ENCODE assay signal across 10 cellular contexts in the genomic region with DNA sequence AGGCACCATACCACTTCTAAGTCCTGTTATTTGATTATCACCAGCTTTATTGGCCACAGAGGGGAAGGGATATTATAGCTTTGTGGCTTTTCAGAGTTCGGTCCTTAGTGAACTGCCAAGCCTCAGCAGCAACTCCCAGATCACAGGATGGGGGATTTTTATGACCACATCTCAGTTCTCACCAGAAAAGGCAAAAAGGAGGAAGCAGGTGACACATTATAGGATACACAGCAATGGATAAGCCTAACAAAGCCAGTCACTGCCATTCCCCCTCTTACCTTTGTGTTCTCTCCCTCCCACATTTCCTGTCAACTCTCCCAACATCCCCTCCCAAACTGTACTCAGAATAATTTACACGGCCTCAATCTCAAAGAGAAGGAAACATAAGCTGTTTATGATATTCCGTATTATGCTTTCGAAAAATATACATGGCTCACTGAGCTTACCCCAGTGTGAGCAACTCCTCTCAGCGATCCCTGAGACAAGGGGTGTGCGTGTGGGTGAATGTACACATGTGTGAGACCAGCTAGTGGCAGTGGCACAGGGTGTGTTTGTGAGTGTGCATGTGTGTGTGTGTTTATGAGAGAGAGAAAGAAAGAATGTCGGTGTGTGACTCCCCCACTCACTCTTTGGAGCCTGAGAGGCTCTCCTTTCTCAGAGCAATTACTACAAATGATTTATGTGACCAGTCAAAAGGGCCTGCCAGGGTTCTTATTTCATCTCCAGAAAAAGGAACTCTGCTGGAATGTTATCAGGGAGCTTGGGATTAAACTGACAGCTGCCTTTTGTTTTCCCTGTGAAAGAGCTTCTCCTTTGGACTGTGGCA.
A peak's percentile ranks its signal among the peaks of the same experiment; 100 is the strongest.
DNase-seq lines count a peak whose midpoint lies in the region; ATAC-seq lines count a peak whose summit lies in the region.
"Had no signal": no experiment of that assay in that cellular context is flagged by ENCODE, and none has a peak within 500 bp of the region (broad histone marks: within the 10 kb centered on the region; RNA-seq: fewer than 3 reads in every experiment).

No MANE protein-coding gene starts in this region.

- H3K4me1 ChIP-seq in BLaER1, result peaks cover 34% of the 10 kb centered on the region
- H3K4me1 ChIP-seq in mesendoderm (ENCODE audit: control insufficient read depth, low read depth, low read length), result peaks cover 6% of the 10 kb centered on the region
- peaks cover 24% of the 10 kb centered on the region for H3K4me1 ChIP-seq in Karpas-422 (ENCODE audit: low read length)

- ATAC-seq in HG02763 (IDR thresholded peaks at IDR 0.05; ENCODE audit: unreplicated experiment), result no peak
- ATAC-seq: CD8-positive, alpha-beta T cell had no signal

- no peak overlapping the region for H2AK5ac ChIP-seq in mesendoderm (ENCODE audit: low read length)

- no peak overlapping the region for H2AFZ ChIP-seq in Karpas-422 (ENCODE audit: low read length)

- no peak overlapping the region for H3K18ac ChIP-seq in mesendoderm (ENCODE audit: low read length)

- H2BK15ac ChIP-seq in mesendoderm (replicated peaks; ENCODE audit: low read depth), result no peak overlapping the region

- H4K5ac ChIP-seq in mesendoderm (ENCODE audit: low read length), result no peak overlapping the region

- DNase-seq in LHCN-M2 (ENCODE audit: low read depth), result peak; percentile 8
- peak; percentile 86 for DNase-seq in amniotic epithelial cell (ENCODE audit: low read depth)
- DNase-seq in mesendoderm, result no peak
- no peak for DNase-seq in activated CD4-positive, alpha-beta T cell treated with anti-CD3 and anti-CD28 coated beads, Interleukin-2, amount 50 U/mL, for 48 hours
- no peak for DNase-seq in Karpas-422
- DNase-seq in nucleus accumbens (lab: John Stamatoyannopoulos, UW), result no peak
- DNase-seq: activated effector memory CD4-positive, alpha-beta T cell treated with Interleukin-2 at 50 U/mL for 16 hours; CD8-positive, alpha-beta T cell had no signal

- no peaks in the 10 kb centered on the region for H3K79me1 ChIP-seq in mesendoderm (ENCODE audit: low read length)

- H3K4me3 ChIP-seq in BLaER1 (no peak overlapping the region), mesendoderm (ENCODE audit: low read length) (no peak overlapping the region), Karpas-422 (ENCODE audit: low read length) (no peak overlapping the region)

- H3K36me3 ChIP-seq in BLaER1 (peaks cover 17% of the 10 kb centered on the region), mesendoderm (ENCODE audit: control insufficient read depth, insufficient read depth, low read length) (no peaks in the 10 kb centered on the region), Karpas-422 (ENCODE audit: insufficient read depth, low read length) (no peaks in the 10 kb centered on the region)

- no peak overlapping the region; the same call in 1 of the 2 replicates for H3K9ac ChIP-seq in BLaER1
- H3K9ac ChIP-seq in mesendoderm (ENCODE audit: low read length), result no peak overlapping the region
- H3K9ac ChIP-seq in Karpas-422 (ENCODE audit: low read length), result no peak overlapping the region

- H4K8ac ChIP-seq in mesendoderm (ENCODE audit: low read depth, low read length), result no peak overlapping the region

- peaks cover 6% of the 10 kb centered on the region; the same call in 1 of the 2 replicates for H4K20me1 ChIP-seq in BLaER1
- no peaks in the 10 kb centered on the region for H4K20me1 ChIP-seq in Karpas-422 (ENCODE audit: insufficient read depth, low read depth, low read length)

- H3K27ac ChIP-seq in BLaER1 (0 out of 2 replicates have a peak overlapping the region, but pooled peaks have one; percentile 31), mesendoderm (ENCODE audit: low read depth, low read length) (no peak overlapping the region), Karpas-422 (ENCODE audit: low read length) (no peak overlapping the region)

- no peaks in the 10 kb centered on the region for H3K27me3 ChIP-seq in BLaER1
- H3K27me3 ChIP-seq in mesendoderm (ENCODE audit: insufficient read depth, low read length, poor library complexity), result no peaks in the 10 kb centered on the region
- H3K27me3 ChIP-seq in Karpas-422 (ENCODE audit: low read length), result no peaks in the 10 kb centered on the region

- no peak overlapping the region for H3K4ac ChIP-seq in mesendoderm (ENCODE audit: low read depth, low read length)

- H3K79me2 ChIP-seq in mesendoderm (ENCODE audit: control insufficient read depth, insufficient read depth, low read length) (no peaks in the 10 kb centered on the region), Karpas-422 (ENCODE audit: low read length) (peaks cover 32% of the 10 kb centered on the region)

- H3K4me2 ChIP-seq in BLaER1 (peak overlapping the region; percentile 81), mesendoderm (ENCODE audit: low read length) (no peak overlapping the region), Karpas-422 (ENCODE audit: low read depth, low read length, poor library complexity, severe bottlenecking) (no peak overlapping the region)

- H3K56ac ChIP-seq in mesendoderm (ENCODE audit: low read length), result peak overlapping the region; percentile 51

- peaks cover 17% of the 10 kb centered on the region for H3K9me3 ChIP-seq in BLaER1
- H3K9me3 ChIP-seq in Karpas-422 (ENCODE audit: low read length), result peaks cover 3% of the 10 kb centered on the region; the same call in 1 of the 2 replicates

- no peaks in the 10 kb centered on the region for H3K9me2 ChIP-seq in Karpas-422 (replicated peaks; ENCODE audit: insufficient read depth, low read length)

- H2BK120ac ChIP-seq in mesendoderm (ENCODE audit: low read depth, low read length), result no peak overlapping the region

- no CpG with 5 or more reads among the region's 7 CpGs for WGBS in mesendoderm (ENCODE audit: extremely low coverage, insufficient coverage, low lambda C conversion rate)

- H2BK5ac ChIP-seq in mesendoderm (ENCODE audit: low read length), result no peak overlapping the region

- no peak overlapping the region for H3K23ac ChIP-seq in mesendoderm (ENCODE audit: low read length)

Comparison
In these comparisons a context has a peak if more than half of its experiments do, and no peak if none do; other contexts are left out.
1. DNase-seq: peak in LHCN-M2 (single experiment) and amniotic epithelial cell (single experiment); none in mesendoderm (single experiment), activated CD4-positive, alpha-beta T cell treated with anti-CD3 and anti-CD28 coated beads, Interleukin-2, amount 50 U/mL, for 48 hours (0 of 2), Karpas-422 (single experiment) and nucleus accumbens (0 of 56).